Comparison of ENCODE assay signal across 10 cellular contexts in the genomic region with DNA sequence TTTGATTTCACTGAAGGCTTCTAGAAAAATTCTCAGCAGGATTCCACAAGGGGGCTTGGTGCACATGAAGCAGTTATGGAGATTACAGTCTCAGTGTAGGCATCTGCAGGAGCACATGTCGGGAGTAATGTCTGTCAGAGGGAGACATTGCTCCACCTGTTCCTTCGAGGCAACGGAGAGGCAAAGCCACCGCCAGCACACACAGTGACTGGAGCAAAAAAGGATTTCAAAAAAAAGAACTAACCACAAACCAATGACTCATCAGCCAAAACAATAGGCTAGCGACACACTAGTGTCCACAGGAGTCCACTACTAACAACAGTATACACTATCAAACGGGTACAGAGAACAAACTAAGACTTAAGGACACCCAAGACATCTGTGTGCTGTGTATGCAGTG.
DNase-seq lines count a peak whose midpoint lies in the region; ATAC-seq, FAIRE-seq and TF ChIP-seq lines count a peak whose summit lies in the region.
"Had no signal": no experiment of that assay in that cellular context is flagged by ENCODE, and none has a peak within 500 bp of the region (broad histone marks: within the 10 kb centered on the region; RNA-seq: fewer than 3 reads in every experiment).

No MANE protein-coding gene starts in this region.

- H3K36me3 Mint-ChIP-seq in astrocyte (ENCODE audit: low read depth, unreplicated experiment): peaks cover 16% of the 10 kb centered on the region
- peaks cover 19 to 46% (median 22%) of the 10 kb centered on the region in 3 donors for H3K36me3 Mint-ChIP-seq in immature natural killer cell
- H3K36me3 Mint-ChIP-seq in activated T-cell treated with anti-CD3 and anti-CD28 coated beads, Interleukin-2, amount 50 U/mL, for 4 hours (ENCODE audit: insufficient read depth): peaks cover 47% of the 10 kb centered on the region

- H3K27me3 ChIP-seq in astrocyte (ENCODE audit: insufficient read depth, low read length): no peaks in the 10 kb centered on the region
- no peaks in the 10 kb centered on the region for H3K27me3 ChIP-seq in left lung
- no peaks in the 10 kb centered on the region for H3K27me3 ChIP-seq in H7 (ENCODE audit: control insufficient read depth, insufficient read depth, low read length)

- H3K4me1 ChIP-seq in astrocyte (ENCODE audit: insufficient read depth, low read length) (peaks cover 10% of the 10 kb centered on the region), left lung (peaks cover 0 to 14% of the 10 kb centered on the region in 2 donors)

- H2AFZ ChIP-seq in astrocyte (ENCODE audit: low read depth, low read length): no peak overlapping the region

- H3K27me3 Mint-ChIP-seq in astrocyte (ENCODE audit: low read depth, unreplicated experiment) (no peaks in the 10 kb centered on the region), immature natural killer cell (ENCODE audit: low read depth in 3 of 3) (no peaks in the 10 kb centered on the region)
- no peaks in the 10 kb centered on the region for H3K27me3 Mint-ChIP-seq in activated T-cell treated with anti-CD3 and anti-CD28 coated beads, Interleukin-2, amount 50 U/mL, for 4 hours (ENCODE audit: low read depth)
- H3K27me3 Mint-ChIP-seq: activated naive CD8-positive, alpha-beta T cell; naive B cell had no signal

- peak; percentile 17 for DNase-seq in COLO668 (lab: John Stamatoyannopoulos, UW; ENCODE audit: unreplicated experiment)
- DNase-seq in LHCN-M2 (ENCODE audit: low read depth): peak; percentile 93
- DNase-seq in astrocyte (ENCODE audit: low read depth): peak; percentile 59
- no peak for DNase-seq in left lung
- no peak for DNase-seq in H7
- DNase-seq in NCI-H1417 treated with DMSO at 0.1 percent for 48 hours (lab: John Stamatoyannopoulos, UW): no peak
- DNase-seq in immature natural killer cell: no peak
- no peak for DNase-seq in activated T-cell treated with anti-CD3 and anti-CD28 coated beads, Interleukin-2, amount 50 U/mL, for 4 hours
- DNase-seq: naive B cell had no signal

- H3K4me3 ChIP-seq in astrocyte (ENCODE audit: insufficient read depth, low read depth, low read length) (no peak overlapping the region), left lung (no peak overlapping the region), H7 (ENCODE audit: insufficient read depth, low read depth, low read length) (no peak overlapping the region)

- H3K4me1 Mint-ChIP-seq in astrocyte (ENCODE audit: low read depth, unreplicated experiment) (peaks cover 11% of the 10 kb centered on the region), immature natural killer cell (peaks cover 0 to 10% of the 10 kb centered on the region in 2 donors)
- H3K4me1 Mint-ChIP-seq in activated T-cell treated with anti-CD3 and anti-CD28 coated beads, Interleukin-2, amount 50 U/mL, for 4 hours (ENCODE audit: low read depth): peaks cover 2% of the 10 kb centered on the region
- H3K4me1 Mint-ChIP-seq: naive B cell had no signal

- peak overlapping the region; percentile 1 for H3K4me2 ChIP-seq in astrocyte (ENCODE audit: low read length)

- ATAC-seq in left lung: peak; percentile 61
- no peak for ATAC-seq in activated T-cell treated with anti-CD3 and anti-CD28 coated beads, Interleukin-2, amount 50 U/mL, for 4 hours

- peak; percentile 25 for TF ChIP-seq CTCF in astrocyte (IDR thresholded peaks at IDR 0.05; ENCODE audit: insufficient read depth, low read depth, low read length)
- no peak for TF ChIP-seq CTCF in left lung (IDR thresholded peaks at IDR 0.05)

- H3K36me3 ChIP-seq in astrocyte (ENCODE audit: insufficient read depth, low read length) (peaks cover 33% of the 10 kb centered on the region), left lung (peaks cover 0 to 82% of the 10 kb centered on the region in 2 donors), H7 (replicated peaks; ENCODE audit: control insufficient read depth, insufficient read depth, low read length) (peaks cover 18% of the 10 kb centered on the region)

- H3K9me3 ChIP-seq in astrocyte (ENCODE audit: insufficient read depth, low read depth, low read length): no peaks in the 10 kb centered on the region
- H3K9me3 ChIP-seq in left lung: no peaks in the 10 kb centered on the region

- H3K27ac ChIP-seq in astrocyte (ENCODE audit: low read depth, low read length) (no peak overlapping the region), left lung (peak overlapping the region in 1 of 2 donors; percentile 30)

- H3K9ac ChIP-seq in astrocyte (ENCODE audit: low read length): no peak overlapping the region

- peak; percentile 73 for FAIRE-seq in astrocyte (lab: Jason Lieb, UNC)

- H3K27ac Mint-ChIP-seq in astrocyte (ENCODE audit: unreplicated experiment) (peak overlapping the region; percentile 55), immature natural killer cell (peak overlapping the region in 1 of 6 donors; percentile 80)
- H3K27ac Mint-ChIP-seq: activated naive CD8-positive, alpha-beta T cell had no signal

- peaks cover 70% of the 10 kb centered on the region for H4K20me1 ChIP-seq in astrocyte (ENCODE audit: insufficient read depth, low read length)

- H3K79me2 ChIP-seq in astrocyte (ENCODE audit: insufficient read depth, low read length): no peaks in the 10 kb centered on the region

- intact Hi-C loops in left lung (cut with DNase I): loop anchor here in 1 of 2 donors (5.0 to 10.0 kb wide), 2 partner anchors 73 to 131 kb away; no protein-coding TSS in a partner anchor

- H3K9me3 Mint-ChIP-seq in astrocyte (ENCODE audit: unreplicated experiment): no peaks in the 10 kb centered on the region
- no peaks in the 10 kb centered on the region for H3K9me3 Mint-ChIP-seq in immature natural killer cell
- no peaks in the 10 kb centered on the region for H3K9me3 Mint-ChIP-seq in activated T-cell treated with anti-CD3 and anti-CD28 coated beads, Interleukin-2, amount 50 U/mL, for 4 hours
- H3K9me3 Mint-ChIP-seq: naive B cell had no signal

- H3K4me3 Mint-ChIP-seq in astrocyte (ENCODE audit: unreplicated experiment) (no peak overlapping the region), immature natural killer cell (no peak overlapping the region)
- no peak overlapping the region for H3K4me3 Mint-ChIP-seq in activated T-cell treated with anti-CD3 and anti-CD28 coated beads, Interleukin-2, amount 50 U/mL, for 4 hours
- H3K4me3 Mint-ChIP-seq: activated naive CD8-positive, alpha-beta T cell; naive B cell had no signal

Comparison
In these comparisons a context has a peak if more than half of its experiments do, and no peak if none do; other contexts are left out.
1. DNase-seq: peak in COLO668 (single experiment), LHCN-M2 (single experiment) and astrocyte (single experiment); none in left lung (0 of 2), H7 (single experiment), NCI-H1417 treated with DMSO at 0.1 percent for 48 hours (single experiment), immature natural killer cell (0 of 3) and activated T-cell treated with anti-CD3 and anti-CD28 coated beads, Interleukin-2, amount 50 U/mL, for 4 hours (single experiment).